In genomic region chr22:21101877-21102638, GRCh38 we compare ENCODE assay signal across 1 cellular context.
TF ChIP-seq lines count a peak whose summit lies in the region.

No MANE protein-coding gene starts in this region.

TF ChIP-seq in GM23338, 12 proteins besides CTCF, POLR2A, EP300 and RAD21 (continued from another document):
- TF ChIP-seq ZNF462 (CRISPR knock-in tag; IDR thresholded peaks at IDR 0.05) (no peak), STAT1 (IDR thresholded peaks at IDR 0.05; ENCODE audit: unreplicated experiment) (no peak), POLR2AphosphoS5 (IDR thresholded peaks at IDR 0.05; ENCODE audit: low read depth) (no peak), ETS1 (IDR thresholded peaks at IDR 0.05) (no peak), REST (IDR thresholded peaks at IDR 0.05; ENCODE audit: unreplicated experiment) (no peak), EZH2phosphoT487 (IDR thresholded peaks at IDR 0.05; ENCODE audit: unreplicated experiment) (no peak), JUNB (IDR thresholded peaks at IDR 0.05; ENCODE audit: unreplicated experiment) (no peak), CREB1 (CRISPR knock-in tag; IDR thresholded peaks at IDR 0.05; ENCODE audit: low read depth) (no peak), NANOG (IDR thresholded peaks at IDR 0.05; ENCODE audit: borderline replicate concordance) (no peak), ZNF114 (CRISPR knock-in tag; IDR thresholded peaks at IDR 0.05) (no peak), ZNF331 (CRISPR knock-in tag; IDR thresholded peaks at IDR 0.05; ENCODE audit: low read depth) (no peak)
